Comparison of ENCODE assay signal across 8 cellular contexts in genomic region chr6:34425132-34425497, GRCh38. TPM values are rescaled to one million over a fixed set of nuclear protein-coding genes. Genes with fewer than 3 reads are reported as not detected.
DNase-seq lines count a peak whose midpoint lies in the region; ATAC-seq and TF ChIP-seq lines count a peak whose summit lies in the region.

No MANE protein-coding gene starts in this region.

- DNase-seq in erythroblast (lab: John Stamatoyannopoulos, UW) (peak; percentile 67), psoas muscle (no peak), iPS-NIHi11 (ENCODE audit: low spot score) (no peak), sciatic nerve (ENCODE audit: low spot score) (no peak), NCI-H2081 (lab: John Stamatoyannopoulos, UW) (no peak)

- H3K4me1 ChIP-seq in psoas muscle, result peaks cover 19% of the 10 kb centered on the region

- no peaks in the 10 kb centered on the region for H3K9me2 ChIP-seq in SU-DHL-6 (replicated peaks; ENCODE audit: insufficient read depth, low read length)

- H3K9me3 ChIP-seq in SU-DHL-6 (ENCODE audit: insufficient read depth, low read length) (no peaks in the 10 kb centered on the region), psoas muscle (no peaks in the 10 kb centered on the region)

- H3F3A ChIP-seq in SU-DHL-6 (ENCODE audit: insufficient read depth), result peaks cover 23% of the 10 kb centered on the region

- TF ChIP-seq POLR2A in erythroblast (IDR thresholded peaks at IDR 0.05; ENCODE audit: low read length), result no peak

- H2AFZ ChIP-seq in SU-DHL-6 (ENCODE audit: low read depth, low read length, severe bottlenecking), result no peak overlapping the region

- H3K79me2 ChIP-seq in SU-DHL-6 (ENCODE audit: insufficient read depth, low read length), result peaks cover 51% of the 10 kb centered on the region

- peak overlapping the region; percentile 73 for H3K4me2 ChIP-seq in SU-DHL-6 (ENCODE audit: low read depth, low read length, poor library complexity, severe bottlenecking)

- H3K9ac ChIP-seq in SU-DHL-6 (ENCODE audit: low read length), result peak overlapping the region; percentile 81

- H3K4me3 ChIP-seq in SU-DHL-6 (ENCODE audit: insufficient read depth, low read length, poor library complexity, severe bottlenecking) (peak overlapping the region; percentile 67), psoas muscle (peak overlapping the region; percentile 97)

- H3K27me3 ChIP-seq in SU-DHL-6 (ENCODE audit: low read length) (no peaks in the 10 kb centered on the region), psoas muscle (ENCODE audit: insufficient read depth in 3 of 3, low read length in 2 of 3) (no peaks in the 10 kb centered on the region)

- intact Hi-C loops in psoas muscle (cut with DNase I), result no loop called here
- intact Hi-C loops in sciatic nerve (cut with DNase I), result no loop called here

- peaks cover 9% of the 10 kb centered on the region; the same call in 1 of the 2 replicates for H4K20me1 ChIP-seq in SU-DHL-6 (ENCODE audit: low read depth, low read length)

- H3K36me3 ChIP-seq in SU-DHL-6 (ENCODE audit: low read length) (peaks cover 44% of the 10 kb centered on the region), psoas muscle (ENCODE audit: insufficient read depth in 1 of 2, low read depth in 1 of 2) (peaks cover 11 to 49% of the 10 kb centered on the region in 2 donors)

- H3K27ac ChIP-seq in SU-DHL-6 (ENCODE audit: low read depth, low read length), result peak overlapping the region; percentile 55
- peak overlapping the region; percentile 95 for H3K27ac ChIP-seq in psoas muscle

- TF ChIP-seq CTCF in SU-DHL-6 (IDR thresholded peaks at IDR 0.05; ENCODE audit: insufficient read depth, low read length, poor library complexity, severe bottlenecking) (no peak), psoas muscle (IDR thresholded peaks at IDR 0.05) (no peak)

- ATAC-seq in GM18867 (IDR thresholded peaks at IDR 0.05; ENCODE audit: unreplicated experiment) (peak; percentile 5), psoas muscle (peak in 1 of 4 donors; percentile 8), sciatic nerve (no peak), HG03457 (IDR thresholded peaks at IDR 0.05; ENCODE audit: unreplicated experiment) (no peak)

- 3 to 5% (median 5%) methylated on average over 10 of the region's 10 CpGs for WGBS in psoas muscle, 3 donors

RNA-seq across cellular contexts. Expression of gene RPS10, which starts 0.8 kb away (rescaled TPM):
- total RNA-seq in psoas muscle (100 to 1,000 TPM; 601 to 836 (median 791) TPM), sciatic nerve (744 TPM)
- 1,000 to 10,000 TPM; 1,402 to 2,522 (median 1,825) TPM for polyA plus RNA-seq in psoas muscle

RNA-seq across cellular contexts. Expression of gene NUDT3, which starts 32.6 kb away (rescaled TPM):
- total RNA-seq in psoas muscle (10 to 100 TPM; 33.3 to 70.5 (median 50.6) TPM), sciatic nerve (83.1 TPM)
- polyA plus RNA-seq in psoas muscle, result 10 to 100 TPM; 10.6 to 19.9 (median 17.9) TPM

RNA-seq across cellular contexts. Expression of gene PACSIN1, which starts 40.8 kb away (rescaled TPM):
- total RNA-seq in psoas muscle (under 1 TPM in 2 of 4 donors, not detected in 2; 0.11 TPM), sciatic nerve (0.49 TPM)
- polyA plus RNA-seq in psoas muscle, result under 1 TPM in 1 of 3 donors, not detected in 2; 0.17 TPM

Comparison
In these comparisons a context has a peak if more than half of its experiments do, and no peak if none do; other contexts are left out.
1. DNase-seq: peak in erythroblast (2 of 2); none in psoas muscle (0 of 2), iPS-NIHi11 (single experiment), sciatic nerve (single experiment) and NCI-H2081 (0 of 2).